25 cellular contexts compared by ENCODE assay signal in genomic region chr6:129200151-129200550, GRCh38.
"Had no signal": no experiment of that assay in that cellular context is flagged by ENCODE, and none has a peak within 500 bp of the region (broad histone marks: within the 10 kb centered on the region; RNA-seq: fewer than 3 reads in every experiment).

No MANE protein-coding gene starts in this region.

- H3K36me3 ChIP-seq: colonic mucosa, esophagus squamous epithelium, gastroesophageal sphincter, lower lobe of right lung had no signal

- H3K9me3 Mint-ChIP-seq: dendritic cell treated with granulocyte-macrophage colony-stimulating factor and Interleukin-4, amounts not matched to agents 40 ng/mL and 50 ng/mL, for 4 days; effector memory CD8-positive, alpha-beta T cell; endodermal cell; mesothelial cell of epicardium had no signal

- H3K9me3 ChIP-seq: colonic mucosa, esophagus squamous epithelium, gastroesophageal sphincter, heart right ventricle, lower lobe of right lung had no signal

- DNase-seq: colonic mucosa; cortex of kidney; effector CD8-positive, alpha-beta T cell; effector memory CD8-positive, alpha-beta T cell; endodermal cell; erythroblast; esophagus squamous epithelium; foreskin fibroblast; foreskin melanocyte; heart right ventricle; hippocampal formation; kidney glomerular epithelial cell; left colon; left ventricle myocardium superior; lower lobe of right lung; mesenchymal stem cell had no signal

- H3K4me1 Mint-ChIP-seq: endodermal cell had no signal

- H3K4me3 Mint-ChIP-seq: dendritic cell treated with granulocyte-macrophage colony-stimulating factor and Interleukin-4, amounts not matched to agents 40 ng/mL and 50 ng/mL, for 4 days; effector memory CD8-positive, alpha-beta T cell; endodermal cell; mesothelial cell of epicardium had no signal

- H3K27me3 Mint-ChIP-seq: dendritic cell treated with granulocyte-macrophage colony-stimulating factor and Interleukin-4, amounts not matched to agents 40 ng/mL and 50 ng/mL, for 4 days had no signal

- H3K27ac ChIP-seq: colonic mucosa, epithelial cell of prostate, esophagus squamous epithelium, gastroesophageal sphincter, heart right ventricle, lower lobe of right lung had no signal

- FAIRE-seq: endometrium, islet of Langerhans, keratinocyte had no signal

- H3K4me3 ChIP-seq: colonic mucosa, esophagus squamous epithelium, gastroesophageal sphincter, heart right ventricle, lower lobe of right lung had no signal

- H3K27ac Mint-ChIP-seq: dendritic cell treated with granulocyte-macrophage colony-stimulating factor and Interleukin-4, amounts not matched to agents 40 ng/mL and 50 ng/mL, for 4 days; effector memory CD8-positive, alpha-beta T cell; endodermal cell had no signal

- H3K4me1 ChIP-seq: colonic mucosa, esophagus squamous epithelium, gastroesophageal sphincter, lower lobe of right lung had no signal

- ATAC-seq: effector memory CD8-positive, alpha-beta T cell; esophagus mucosa; gastroesophageal sphincter; heart right ventricle; left colon; left lobe of liver; left ventricle myocardium superior; lower lobe of right lung had no signal

- H3K27me3 ChIP-seq: colonic mucosa, esophagus squamous epithelium, gastroesophageal sphincter, heart right ventricle had no signal
